1 cellular context compared by ENCODE assay signal in genomic region chr17:57995076-57995956, GRCh38.
TF ChIP-seq lines count a peak whose summit lies in the region.

No MANE protein-coding gene starts in this region.

TF ChIP-seq in K562, 482 proteins besides CTCF, POLR2A, EP300 and RAD21 (continued from another document and continues in another):
- TF ChIP-seq BCLAF1 (IDR thresholded peaks at IDR 0.05; ENCODE audit: borderline replicate concordance in 1 of 2, control insufficient read depth in 1 of 2, low read depth in 2 of 2, low read length in 1 of 2): no peak
- TF ChIP-seq STAT5B (CRISPR knock-in tag; IDR thresholded peaks at IDR 0.05): no peak
- TF ChIP-seq NRF1 (conservative IDR thresholded peaks at IDR 0.05 in 1 of 2, IDR thresholded peaks at IDR 0.05 in 1 of 2): no peak
- peak; percentile 89 for TF ChIP-seq POLR2AphosphoS2 (IDR thresholded peaks at IDR 0.05; ENCODE audit: low read length)
- TF ChIP-seq RCOR1 (IDR thresholded peaks at IDR 0.05; ENCODE audit: borderline replicate concordance in 1 of 2, low read depth in 2 of 2, low read length in 2 of 2): 0 out of 4 replicates have a peak, but pooled peaks of 1 of the 2 experiments have one; percentile 10
- TF ChIP-seq HMGXB4 (CRISPR knock-in tag; IDR thresholded peaks at IDR 0.05): no peak
- TF ChIP-seq PCBP1 (IDR thresholded peaks at IDR 0.05; ENCODE audit: low read depth, low read length, poor library complexity, severe bottlenecking): no peak
- no peak for TF ChIP-seq ZBTB40 (IDR thresholded peaks at IDR 0.05)
- no peak for TF ChIP-seq ZBTB40 (CRISPR knock-in tag; IDR thresholded peaks at IDR 0.05)
- TF ChIP-seq, protein P1, sequence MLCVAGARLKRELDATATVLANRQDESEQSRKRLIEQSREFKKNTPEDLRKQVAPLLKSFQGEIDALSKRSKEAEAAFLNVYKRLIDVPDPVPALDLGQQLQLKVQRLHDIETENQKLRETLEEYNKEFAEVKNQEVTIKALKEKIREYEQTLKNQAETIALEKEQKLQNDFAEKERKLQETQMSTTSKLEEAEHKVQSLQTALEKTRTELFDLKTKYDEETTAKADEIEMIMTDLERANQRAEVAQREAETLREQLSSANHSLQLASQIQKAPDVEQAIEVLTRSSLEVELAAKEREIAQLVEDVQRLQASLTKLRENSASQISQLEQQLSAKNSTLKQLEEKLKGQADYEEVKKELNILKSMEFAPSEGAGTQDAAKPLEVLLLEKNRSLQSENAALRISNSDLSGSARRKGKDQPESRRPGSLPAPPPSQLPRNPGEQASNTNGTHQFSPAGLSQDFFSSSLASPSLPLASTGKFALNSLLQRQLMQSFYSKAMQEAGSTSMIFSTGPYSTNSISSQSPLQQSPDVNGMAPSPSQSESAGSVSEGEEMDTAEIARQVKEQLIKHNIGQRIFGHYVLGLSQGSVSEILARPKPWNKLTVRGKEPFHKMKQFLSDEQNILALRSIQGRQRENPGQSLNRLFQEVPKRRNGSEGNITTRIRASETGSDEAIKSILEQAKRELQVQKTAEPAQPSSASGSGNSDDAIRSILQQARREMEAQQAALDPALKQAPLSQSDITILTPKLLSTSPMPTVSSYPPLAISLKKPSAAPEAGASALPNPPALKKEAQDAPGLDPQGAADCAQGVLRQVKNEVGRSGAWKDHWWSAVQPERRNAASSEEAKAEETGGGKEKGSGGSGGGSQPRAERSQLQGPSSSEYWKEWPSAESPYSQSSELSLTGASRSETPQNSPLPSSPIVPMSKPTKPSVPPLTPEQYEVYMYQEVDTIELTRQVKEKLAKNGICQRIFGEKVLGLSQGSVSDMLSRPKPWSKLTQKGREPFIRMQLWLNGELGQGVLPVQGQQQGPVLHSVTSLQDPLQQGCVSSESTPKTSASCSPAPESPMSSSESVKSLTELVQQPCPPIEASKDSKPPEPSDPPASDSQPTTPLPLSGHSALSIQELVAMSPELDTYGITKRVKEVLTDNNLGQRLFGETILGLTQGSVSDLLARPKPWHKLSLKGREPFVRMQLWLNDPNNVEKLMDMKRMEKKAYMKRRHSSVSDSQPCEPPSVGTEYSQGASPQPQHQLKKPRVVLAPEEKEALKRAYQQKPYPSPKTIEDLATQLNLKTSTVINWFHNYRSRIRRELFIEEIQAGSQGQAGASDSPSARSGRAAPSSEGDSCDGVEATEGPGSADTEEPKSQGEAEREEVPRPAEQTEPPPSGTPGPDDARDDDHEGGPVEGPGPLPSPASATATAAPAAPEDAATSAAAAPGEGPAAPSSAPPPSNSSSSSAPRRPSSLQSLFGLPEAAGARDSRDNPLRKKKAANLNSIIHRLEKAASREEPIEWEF (CRISPR knock-in tag; IDR thresholded peaks at IDR 0.05): no peak
- TF ChIP-seq PML (IDR thresholded peaks at IDR 0.05; ENCODE audit: low read length): no peak
- TF ChIP-seq, protein P2, sequence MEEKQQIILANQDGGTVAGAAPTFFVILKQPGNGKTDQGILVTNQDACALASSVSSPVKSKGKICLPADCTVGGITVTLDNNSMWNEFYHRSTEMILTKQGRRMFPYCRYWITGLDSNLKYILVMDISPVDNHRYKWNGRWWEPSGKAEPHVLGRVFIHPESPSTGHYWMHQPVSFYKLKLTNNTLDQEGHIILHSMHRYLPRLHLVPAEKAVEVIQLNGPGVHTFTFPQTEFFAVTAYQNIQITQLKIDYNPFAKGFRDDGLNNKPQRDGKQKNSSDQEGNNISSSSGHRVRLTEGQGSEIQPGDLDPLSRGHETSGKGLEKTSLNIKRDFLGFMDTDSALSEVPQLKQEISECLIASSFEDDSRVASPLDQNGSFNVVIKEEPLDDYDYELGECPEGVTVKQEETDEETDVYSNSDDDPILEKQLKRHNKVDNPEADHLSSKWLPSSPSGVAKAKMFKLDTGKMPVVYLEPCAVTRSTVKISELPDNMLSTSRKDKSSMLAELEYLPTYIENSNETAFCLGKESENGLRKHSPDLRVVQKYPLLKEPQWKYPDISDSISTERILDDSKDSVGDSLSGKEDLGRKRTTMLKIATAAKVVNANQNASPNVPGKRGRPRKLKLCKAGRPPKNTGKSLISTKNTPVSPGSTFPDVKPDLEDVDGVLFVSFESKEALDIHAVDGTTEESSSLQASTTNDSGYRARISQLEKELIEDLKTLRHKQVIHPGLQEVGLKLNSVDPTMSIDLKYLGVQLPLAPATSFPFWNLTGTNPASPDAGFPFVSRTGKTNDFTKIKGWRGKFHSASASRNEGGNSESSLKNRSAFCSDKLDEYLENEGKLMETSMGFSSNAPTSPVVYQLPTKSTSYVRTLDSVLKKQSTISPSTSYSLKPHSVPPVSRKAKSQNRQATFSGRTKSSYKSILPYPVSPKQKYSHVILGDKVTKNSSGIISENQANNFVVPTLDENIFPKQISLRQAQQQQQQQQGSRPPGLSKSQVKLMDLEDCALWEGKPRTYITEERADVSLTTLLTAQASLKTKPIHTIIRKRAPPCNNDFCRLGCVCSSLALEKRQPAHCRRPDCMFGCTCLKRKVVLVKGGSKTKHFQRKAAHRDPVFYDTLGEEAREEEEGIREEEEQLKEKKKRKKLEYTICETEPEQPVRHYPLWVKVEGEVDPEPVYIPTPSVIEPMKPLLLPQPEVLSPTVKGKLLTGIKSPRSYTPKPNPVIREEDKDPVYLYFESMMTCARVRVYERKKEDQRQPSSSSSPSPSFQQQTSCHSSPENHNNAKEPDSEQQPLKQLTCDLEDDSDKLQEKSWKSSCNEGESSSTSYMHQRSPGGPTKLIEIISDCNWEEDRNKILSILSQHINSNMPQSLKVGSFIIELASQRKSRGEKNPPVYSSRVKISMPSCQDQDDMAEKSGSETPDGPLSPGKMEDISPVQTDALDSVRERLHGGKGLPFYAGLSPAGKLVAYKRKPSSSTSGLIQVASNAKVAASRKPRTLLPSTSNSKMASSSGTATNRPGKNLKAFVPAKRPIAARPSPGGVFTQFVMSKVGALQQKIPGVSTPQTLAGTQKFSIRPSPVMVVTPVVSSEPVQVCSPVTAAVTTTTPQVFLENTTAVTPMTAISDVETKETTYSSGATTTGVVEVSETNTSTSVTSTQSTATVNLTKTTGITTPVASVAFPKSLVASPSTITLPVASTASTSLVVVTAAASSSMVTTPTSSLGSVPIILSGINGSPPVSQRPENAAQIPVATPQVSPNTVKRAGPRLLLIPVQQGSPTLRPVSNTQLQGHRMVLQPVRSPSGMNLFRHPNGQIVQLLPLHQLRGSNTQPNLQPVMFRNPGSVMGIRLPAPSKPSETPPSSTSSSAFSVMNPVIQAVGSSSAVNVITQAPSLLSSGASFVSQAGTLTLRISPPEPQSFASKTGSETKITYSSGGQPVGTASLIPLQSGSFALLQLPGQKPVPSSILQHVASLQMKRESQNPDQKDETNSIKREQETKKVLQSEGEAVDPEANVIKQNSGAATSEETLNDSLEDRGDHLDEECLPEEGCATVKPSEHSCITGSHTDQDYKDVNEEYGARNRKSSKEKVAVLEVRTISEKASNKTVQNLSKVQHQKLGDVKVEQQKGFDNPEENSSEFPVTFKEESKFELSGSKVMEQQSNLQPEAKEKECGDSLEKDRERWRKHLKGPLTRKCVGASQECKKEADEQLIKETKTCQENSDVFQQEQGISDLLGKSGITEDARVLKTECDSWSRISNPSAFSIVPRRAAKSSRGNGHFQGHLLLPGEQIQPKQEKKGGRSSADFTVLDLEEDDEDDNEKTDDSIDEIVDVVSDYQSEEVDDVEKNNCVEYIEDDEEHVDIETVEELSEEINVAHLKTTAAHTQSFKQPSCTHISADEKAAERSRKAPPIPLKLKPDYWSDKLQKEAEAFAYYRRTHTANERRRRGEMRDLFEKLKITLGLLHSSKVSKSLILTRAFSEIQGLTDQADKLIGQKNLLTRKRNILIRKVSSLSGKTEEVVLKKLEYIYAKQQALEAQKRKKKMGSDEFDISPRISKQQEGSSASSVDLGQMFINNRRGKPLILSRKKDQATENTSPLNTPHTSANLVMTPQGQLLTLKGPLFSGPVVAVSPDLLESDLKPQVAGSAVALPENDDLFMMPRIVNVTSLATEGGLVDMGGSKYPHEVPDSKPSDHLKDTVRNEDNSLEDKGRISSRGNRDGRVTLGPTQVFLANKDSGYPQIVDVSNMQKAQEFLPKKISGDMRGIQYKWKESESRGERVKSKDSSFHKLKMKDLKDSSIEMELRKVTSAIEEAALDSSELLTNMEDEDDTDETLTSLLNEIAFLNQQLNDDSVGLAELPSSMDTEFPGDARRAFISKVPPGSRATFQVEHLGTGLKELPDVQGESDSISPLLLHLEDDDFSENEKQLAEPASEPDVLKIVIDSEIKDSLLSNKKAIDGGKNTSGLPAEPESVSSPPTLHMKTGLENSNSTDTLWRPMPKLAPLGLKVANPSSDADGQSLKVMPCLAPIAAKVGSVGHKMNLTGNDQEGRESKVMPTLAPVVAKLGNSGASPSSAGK (IDR thresholded peaks at IDR 0.05): no peak
- 0 out of 2 replicates have a peak, but pooled peaks have one; percentile 20 for TF ChIP-seq ELF1 (tag; IDR thresholded peaks at IDR 0.05)
